ENCODE assay signal across 9 cellular contexts in the genomic region with DNA sequence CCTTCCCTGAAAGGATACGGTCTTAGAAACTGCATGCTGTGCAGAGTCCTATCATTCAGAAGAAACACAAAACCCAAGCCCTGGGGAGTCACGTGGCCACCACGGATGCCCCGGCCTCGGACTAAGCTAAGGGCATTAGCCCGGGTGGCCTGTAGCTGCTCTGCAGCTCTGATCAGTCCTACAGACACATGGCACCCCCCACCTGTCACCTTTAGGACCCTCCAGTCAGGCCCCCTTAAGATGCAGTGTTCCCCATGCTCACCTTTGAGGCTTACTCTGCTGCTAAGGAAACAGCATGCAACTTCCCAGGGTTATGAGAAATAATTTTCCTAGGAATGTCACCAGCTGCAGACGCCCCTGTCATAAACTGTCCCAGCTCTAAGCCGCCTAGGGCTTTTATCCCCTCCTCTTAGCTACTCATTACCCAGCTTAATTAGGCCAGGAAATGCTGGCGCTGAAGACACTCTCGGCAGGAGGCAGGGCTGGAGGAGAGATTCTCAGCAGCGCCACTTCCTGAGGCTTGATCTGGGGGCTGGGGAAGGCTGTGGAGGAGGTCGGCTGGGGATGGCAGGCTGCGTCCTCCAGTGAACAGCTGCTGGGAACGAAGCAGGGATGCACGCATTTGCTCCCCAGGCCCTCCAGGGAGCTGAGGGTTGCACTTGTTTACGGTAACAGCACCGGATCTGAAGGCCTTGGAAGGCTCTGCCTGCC. TPM values are rescaled to one million over a fixed set of nuclear protein-coding genes. Genes with fewer than 3 reads are reported as not detected.
DNase-seq lines count a peak whose midpoint lies in the region; ATAC-seq and TF ChIP-seq lines count a peak whose summit lies in the region.
"Had no signal": no experiment of that assay in that cellular context is flagged by ENCODE, and none has a peak within 500 bp of the region (broad histone marks: within the 10 kb centered on the region; RNA-seq: fewer than 3 reads in every experiment).

No MANE protein-coding gene starts in this region.

- POLR2A ChIA-PET in activated CD4-positive, alpha-beta memory T cell treated with anti-CD3 and anti-CD28 coated beads for 36 hours (lab: Charles Lee), result no interaction called here

- H3K4me3 ChIP-seq in HUES64 (ENCODE audit: low read length), result peak overlapping the region; percentile 43

- no peaks in the 10 kb centered on the region for H3K27me3 ChIP-seq in HUES64 (ENCODE audit: insufficient read depth, low read length)

- intact Hi-C loops in activated CD4-positive, alpha-beta memory T cell treated with anti-CD3 and anti-CD28 coated beads for 36 hours (cut with micrococcal nuclease), result no loop called here

- no peak overlapping the region for H3K4me3 Mint-ChIP-seq in activated CD4-positive, alpha-beta memory T cell treated with anti-CD3 and anti-CD28 coated beads for 36 hours
- H3K4me3 Mint-ChIP-seq in nephron, result peak overlapping the region; percentile 69 to 77 (median 74)

- no peak for ATAC-seq in GM21367 (IDR thresholded peaks at IDR 0.05; ENCODE audit: unreplicated experiment)

- H3K9ac ChIP-seq in HUES64 (ENCODE audit: low read depth, low read length), result peak overlapping the region; percentile 59

- no peaks in the 10 kb centered on the region for H3K36me3 ChIP-seq in HUES64 (ENCODE audit: insufficient read depth, low read length)

- DNase-seq in DMS153 (lab: John Stamatoyannopoulos, UW) (peak; percentile 45), DMS153 treated with DMSO at 0.1 percent for 48 hours (lab: John Stamatoyannopoulos, UW; ENCODE audit: unreplicated experiment) (no peak), foreskin melanocyte (no peak)
- peak; percentile 21 for DNase-seq in activated CD4-positive, alpha-beta memory T cell treated with anti-CD3 and anti-CD28 coated beads for 36 hours
- DNase-seq in activated CD4-positive, CD25-positive, alpha-beta regulatory T cell (lab: John Stamatoyannopoulos, UW), result no peak

- H3K27me3 Mint-ChIP-seq in activated CD4-positive, alpha-beta memory T cell treated with anti-CD3 and anti-CD28 coated beads for 36 hours, result no peaks in the 10 kb centered on the region
- no peaks in the 10 kb centered on the region for H3K27me3 Mint-ChIP-seq in nephron (ENCODE audit: low read depth)

- CTCF ChIA-PET in activated CD4-positive, alpha-beta memory T cell treated with anti-CD3 and anti-CD28 coated beads for 36 hours (lab: Charles Lee), result interaction anchor here (0.6 to 2.2 kb wide), 2 partner anchors 94 to 178 kb away, joined by 4 to 7 read pairs; no protein-coding TSS in a partner anchor

- no peak for TF ChIP-seq CTCF in nephron (IDR thresholded peaks at IDR 0.05; ENCODE audit: unreplicated experiment in 3 of 3)

- no peak overlapping the region for H3K27ac Mint-ChIP-seq in activated CD4-positive, alpha-beta memory T cell treated with anti-CD3 and anti-CD28 coated beads for 36 hours
- H3K27ac Mint-ChIP-seq in nephron, result peak overlapping the region; percentile 93 to 97 (median 95)

- peak overlapping the region; percentile 95 for H3K27ac ChIP-seq in HUES64 (ENCODE audit: low read depth, low read length)
- H3K27ac ChIP-seq: 22Rv1 had no signal

- H3K4me1 ChIP-seq in HUES64 (ENCODE audit: insufficient read depth, low read length), result peaks cover 62% of the 10 kb centered on the region

- no peaks in the 10 kb centered on the region for H3K9me3 ChIP-seq in HUES64 (ENCODE audit: insufficient read depth, low read depth, low read length)

- H3K4me1 Mint-ChIP-seq in activated CD4-positive, alpha-beta memory T cell treated with anti-CD3 and anti-CD28 coated beads for 36 hours (ENCODE audit: low read depth), result peaks cover 9% of the 10 kb centered on the region
- peaks cover 74% of the 10 kb centered on the region for H3K4me1 Mint-ChIP-seq in nephron

- WGBS in HUES64, result 2% methylated on average over 17 of the region's 17 CpGs

- H3K36me3 Mint-ChIP-seq in activated CD4-positive, alpha-beta memory T cell treated with anti-CD3 and anti-CD28 coated beads for 36 hours, result no peaks in the 10 kb centered on the region
- no peaks in the 10 kb centered on the region for H3K36me3 Mint-ChIP-seq in nephron (ENCODE audit: low read depth)

- H3K9me3 Mint-ChIP-seq in activated CD4-positive, alpha-beta memory T cell treated with anti-CD3 and anti-CD28 coated beads for 36 hours, result no peaks in the 10 kb centered on the region
- no peaks in the 10 kb centered on the region for H3K9me3 Mint-ChIP-seq in nephron

RNA-seq across cellular contexts. Expression of a gene that starts 47.2 kb away (rescaled TPM):
- polyA plus RNA-seq in HUES64 (2013, experiment 1 of 2), result 11.8 TPM
- 13.6 TPM for polyA plus RNA-seq in HUES64 (2013, experiment 2 of 2)
- total RNA-seq in activated CD4-positive, alpha-beta memory T cell treated with anti-CD3 and anti-CD28 coated beads for 36 hours, result 1 to 10 TPM; 1.5 to 2.2 TPM

Comparison
In these comparisons a context has a peak if more than half of its experiments do, and no peak if none do; other contexts are left out.
1. DNase-seq: peak in DMS153 (single experiment) and activated CD4-positive, alpha-beta memory T cell treated with anti-CD3 and anti-CD28 coated beads for 36 hours (single experiment); none in DMS153 treated with DMSO at 0.1 percent for 48 hours (single experiment), activated CD4-positive, CD25-positive, alpha-beta regulatory T cell (0 of 4) and foreskin melanocyte (single experiment).